18 cellular contexts compared by ENCODE assay signal in the genomic region with DNA sequence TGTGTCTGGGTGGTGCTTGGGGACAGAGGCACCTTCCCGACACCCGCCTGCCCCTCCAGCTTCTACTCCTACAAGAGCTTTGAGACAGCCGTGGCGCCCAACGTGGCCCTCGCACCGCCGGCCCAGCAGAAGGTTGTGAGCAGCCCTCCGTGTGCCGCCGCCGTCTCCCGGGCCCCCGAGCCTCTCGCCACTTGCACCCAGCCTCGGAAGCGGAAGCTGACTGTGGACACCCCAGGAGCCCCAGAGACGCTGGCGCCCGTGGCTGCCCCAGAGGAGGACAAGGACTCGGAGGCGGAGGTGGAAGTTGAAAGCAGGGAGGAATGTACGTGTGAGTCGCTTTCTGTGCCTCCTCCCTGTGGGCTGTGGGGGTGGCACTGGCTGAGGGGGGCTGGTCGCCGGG.
"Had no signal": no experiment of that assay in that cellular context is flagged by ENCODE, and none has a peak within 500 bp of the region (broad histone marks: within the 10 kb centered on the region; RNA-seq: fewer than 3 reads in every experiment).

No MANE protein-coding gene starts in this region.

- H3K27me3 ChIP-seq: ascending aorta, colonic mucosa, foreskin keratinocyte, heart left ventricle, tibial artery had no signal

- DNase-seq: activated CD4-positive, CD25-positive, alpha-beta regulatory T cell treated with anti-CD3 and anti-CD28 coated beads, Interleukin-2, amount 50 U/mL, for 72 hours; activated naive CD4-positive, alpha-beta T cell treated with anti-CD3 and anti-CD28 coated beads for 36 hours; activated naive CD8-positive, alpha-beta T cell treated with anti-CD3 and anti-CD28 coated beads, Interleukin-2, amount 50 U/mL, for 24 hours; activated T-cell treated with anti-CD3 and anti-CD28 coated beads for 4 hours; colonic mucosa; effector CD4-positive, alpha-beta T cell; foreskin keratinocyte; left colon; lower lobe of right lung; midbrain; retina; stimulated activated CD4-positive, alpha-beta T cell treated with anti-CD3 and anti-CD28 coated beads, Interleukin-15, amount 100 ng/mL, for 24 hours; stimulated activated CD4-positive, alpha-beta T cell treated with anti-CD3 and anti-CD28 coated beads, Interleukin-4, amount 100 ng/mL, for 1 hour; stimulated activated naive B cell treated with anti-CD40 and anti-IgM and Interleukin-4, amounts not matched to agents 10 μg/mL and 1 μg/mL and 100 μg/mL, for 72 hours; tibial artery had no signal

- H3K4me3 ChIP-seq: ascending aorta, colonic mucosa, heart left ventricle, lower lobe of right lung, skin epidermis, tibial artery had no signal

- H3K4me3 Mint-ChIP-seq: activated naive CD4-positive, alpha-beta T cell treated with anti-CD3 and anti-CD28 coated beads for 36 hours; activated naive CD8-positive, alpha-beta T cell treated with anti-CD3 and anti-CD28 coated beads, Interleukin-2, amount 50 U/mL, for 24 hours had no signal

- H3K4me1 ChIP-seq: foreskin keratinocyte had no signal

- ATAC-seq: activated naive CD8-positive, alpha-beta T cell treated with anti-CD3 and anti-CD28 coated beads, Interleukin-2, amount 50 U/mL, for 24 hours; foreskin keratinocyte; heart left ventricle; left colon; lower lobe of right lung; stimulated activated naive B cell treated with anti-CD40 and anti-IgM and Interleukin-4, amounts not matched to agents 10 μg/mL and 1 μg/mL and 100 μg/mL, for 72 hours had no signal

- H3K9me3 ChIP-seq: ascending aorta, colonic mucosa, heart left ventricle, lower lobe of right lung, tibial artery had no signal

- H3K27ac Mint-ChIP-seq: stimulated activated naive B cell treated with anti-CD40 and anti-IgM and Interleukin-4, amounts not matched to agents 10 μg/mL and 1 μg/mL and 100 μg/mL, for 72 hours had no signal

- H3K9me3 Mint-ChIP-seq: activated naive CD4-positive, alpha-beta T cell treated with anti-CD3 and anti-CD28 coated beads for 36 hours; activated naive CD8-positive, alpha-beta T cell treated with anti-CD3 and anti-CD28 coated beads, Interleukin-2, amount 50 U/mL, for 24 hours; stimulated activated naive B cell treated with anti-CD40 and anti-IgM and Interleukin-4, amounts not matched to agents 10 μg/mL and 1 μg/mL and 100 μg/mL, for 72 hours had no signal

- H3K27ac ChIP-seq: ascending aorta, colonic mucosa, foreskin keratinocyte, lower lobe of right lung, tibial artery had no signal

- H3K27me3 Mint-ChIP-seq: activated naive CD8-positive, alpha-beta T cell treated with anti-CD3 and anti-CD28 coated beads, Interleukin-2, amount 50 U/mL, for 24 hours; stimulated activated naive B cell treated with anti-CD40 and anti-IgM and Interleukin-4, amounts not matched to agents 10 μg/mL and 1 μg/mL and 100 μg/mL, for 72 hours had no signal
